Comparison of ENCODE assay signal across 21 cellular contexts in the genomic region with DNA sequence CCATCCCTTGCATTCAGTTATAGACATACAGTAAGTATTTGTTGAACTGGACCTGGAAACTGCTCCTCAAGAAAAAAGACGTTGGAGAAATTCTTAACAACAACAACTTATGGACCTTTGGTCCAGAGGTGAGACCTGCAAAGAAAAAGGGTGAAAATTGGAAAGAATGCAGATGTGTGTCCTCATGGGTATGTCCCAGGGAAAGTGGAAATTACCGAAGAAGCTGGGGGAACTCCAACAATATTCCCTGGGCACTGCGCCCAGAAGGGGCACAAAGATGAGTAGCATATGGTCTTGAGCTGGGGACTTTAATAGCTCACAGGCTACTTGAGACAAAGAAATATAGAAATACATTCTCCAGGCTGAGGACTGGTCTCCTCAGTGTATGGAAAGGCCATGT. TPM values are rescaled to one million over a fixed set of nuclear protein-coding genes. Genes with fewer than 3 reads are reported as not detected.
DNase-seq lines count a peak whose midpoint lies in the region; ATAC-seq and TF ChIP-seq lines count a peak whose summit lies in the region.
"Had no signal": no experiment of that assay in that cellular context is flagged by ENCODE, and none has a peak within 500 bp of the region (broad histone marks: within the 10 kb centered on the region; RNA-seq: fewer than 3 reads in every experiment).

No MANE protein-coding gene starts in this region.

- no peak overlapping the region for H3K4me3 ChIP-seq in PC-3 (ENCODE audit: low read length)
- no peak overlapping the region for H3K4me3 ChIP-seq in neuronal stem cell (ENCODE audit: low read length in 2 of 2)
- H3K4me3 ChIP-seq: GM23338, right atrium auricular region had no signal

- no peak overlapping the region for H2BK5ac ChIP-seq in neuronal stem cell (ENCODE audit: low read length)

- H3K9me3 Mint-ChIP-seq in chondrocyte (ENCODE audit: low read depth) (no peaks in the 10 kb centered on the region), mesothelial cell of epicardium (no peaks in the 10 kb centered on the region)
- H3K9me3 Mint-ChIP-seq in activated CD4-positive, alpha-beta memory T cell treated with anti-CD3 and anti-CD28 coated beads for 36 hours = no peaks in the 10 kb centered on the region
- H3K9me3 Mint-ChIP-seq: activated T-helper 1 cell treated with anti-CD3 and anti-CD28 coated beads, Interleukin-12 subunit alpha, Interleukin-12 subunit beta, Interleukin-2, Interleukin-4 antibody, amounts not matched to agents 30 ng/mL and 10 ng/mL and 1 ng/mL, durations not matched to agents 14 hours and 24 hours and 36 hours; dendritic cell treated with granulocyte-macrophage colony-stimulating factor and Interleukin-4, amounts not matched to agents 40 ng/mL and 50 ng/mL, for 4 days; GM23338 had no signal

- CTCF ChIA-PET in PC-3 (lab: Charles Lee) = no interaction called here
- CTCF ChIA-PET in activated CD4-positive, alpha-beta memory T cell treated with anti-CD3 and anti-CD28 coated beads for 36 hours (lab: Charles Lee) = interaction anchor here (1.2 kb wide), 1 partner anchor 104 kb away, joined by 3 read pairs; no protein-coding TSS in a partner anchor

- H4K8ac ChIP-seq in neuronal stem cell (ENCODE audit: low read depth, low read length) = no peak overlapping the region

- H3K79me2 ChIP-seq in PC-3 (ENCODE audit: low read length) = no peaks in the 10 kb centered on the region

- no peak overlapping the region for H3K18ac ChIP-seq in neuronal stem cell (ENCODE audit: low read length)

- H3K36me3 ChIP-seq in PC-3 (ENCODE audit: low read depth, low read length) (no peaks in the 10 kb centered on the region), neuronal stem cell (replicated peaks in 1 of 2; ENCODE audit: control insufficient read depth in 2 of 2, insufficient read depth in 2 of 2, low read length in 2 of 2) (no peaks in the 10 kb centered on the region)
- H3K36me3 ChIP-seq: BE2C, right atrium auricular region had no signal

- H2AK5ac ChIP-seq in neuronal stem cell (ENCODE audit: low read depth, low read length) = no peak overlapping the region

- DNase-seq in GM04503 (ENCODE audit: low read depth) (peak; percentile 34), PC-3 (no peak), chondrocyte (ENCODE audit: low spot score) (no peak), neuronal stem cell (ENCODE audit: low spot score) (no peak), Right ventricle myocardium inferior (ENCODE audit: missing footprints) (no peak), mesothelial cell of epicardium (ENCODE audit: low spot score in 2 of 2, unreplicated experiment in 2 of 2) (no peak), Right ventricle myocardium superior (no peak)
- no peak for DNase-seq in activated CD4-positive, alpha-beta memory T cell treated with anti-CD3 and anti-CD28 coated beads for 36 hours
- DNase-seq: activated CD4-positive, alpha-beta T cell treated with anti-CD3 and anti-CD28 coated beads for 36 hours; activated CD8-positive, alpha-beta memory T cell treated with anti-CD3 and anti-CD28 coated beads, Interleukin-2, amount 10 ng/mL, durations not matched to agents 7 days and 5 days; BE2C; kidney; NCI-H187 treated with DMSO at 0.1 percent for 48 hours; nucleus accumbens; substantia nigra had no signal

- H3K23ac ChIP-seq in neuronal stem cell (ENCODE audit: low read depth, low read length, poor library complexity) = no peak overlapping the region

- no CpG with 5 or more reads among the region's 3 CpGs for WGBS in neuronal stem cell (ENCODE audit: extremely low coverage in 2 of 2, insufficient read length in 2 of 2, insufficient replicate concordance in 1 of 2), 2 donors

- H3K36me3 Mint-ChIP-seq in chondrocyte (ENCODE audit: low read depth) = no peaks in the 10 kb centered on the region
- H3K36me3 Mint-ChIP-seq in activated CD4-positive, alpha-beta memory T cell treated with anti-CD3 and anti-CD28 coated beads for 36 hours = no peaks in the 10 kb centered on the region
- H3K36me3 Mint-ChIP-seq in mesothelial cell of epicardium = no peaks in the 10 kb centered on the region
- H3K36me3 Mint-ChIP-seq: activated naive CD8-positive, alpha-beta T cell had no signal

- H3K9ac ChIP-seq in PC-3 (ENCODE audit: low read length) = no peak overlapping the region
- H3K9ac ChIP-seq in neuronal stem cell (ENCODE audit: low read depth, low read length, poor library complexity) = no peak overlapping the region

- peaks cover 10% of the 10 kb centered on the region for H3K4me1 ChIP-seq in PC-3 (ENCODE audit: insufficient read depth, low read length)
- H3K4me1 ChIP-seq in neuronal stem cell (ENCODE audit: control insufficient read depth in 2 of 2, insufficient read depth in 1 of 2, low read depth in 1 of 2, low read length in 2 of 2) = no peaks in the 10 kb centered on the region
- H3K4me1 ChIP-seq: BE2C had no signal

- peak overlapping the region; percentile 69 for H3K27ac Mint-ChIP-seq in chondrocyte (ENCODE audit: unreplicated experiment)
- H3K27ac Mint-ChIP-seq in activated CD4-positive, alpha-beta memory T cell treated with anti-CD3 and anti-CD28 coated beads for 36 hours = no peak overlapping the region
- no peak overlapping the region for H3K27ac Mint-ChIP-seq in mesothelial cell of epicardium
- H3K27ac Mint-ChIP-seq: activated CD4-positive, alpha-beta T cell treated with anti-CD3 and anti-CD28 coated beads for 36 hours; activated CD8-positive, alpha-beta memory T cell treated with anti-CD3 and anti-CD28 coated beads, Interleukin-2, amount 10 ng/mL, durations not matched to agents 7 days and 5 days; activated naive CD8-positive, alpha-beta T cell; activated T-helper 1 cell treated with anti-CD3 and anti-CD28 coated beads, Interleukin-12 subunit alpha, Interleukin-12 subunit beta, Interleukin-2, Interleukin-4 antibody, amounts not matched to agents 30 ng/mL and 10 ng/mL and 1 ng/mL, durations not matched to agents 14 hours and 24 hours and 36 hours; dendritic cell treated with granulocyte-macrophage colony-stimulating factor and Interleukin-4, amounts not matched to agents 40 ng/mL and 50 ng/mL, for 4 days; GM23338 had no signal

- H3K27me3 Mint-ChIP-seq in chondrocyte (ENCODE audit: low read depth) (no peaks in the 10 kb centered on the region), mesothelial cell of epicardium (ENCODE audit: low read depth) (peaks cover 14% of the 10 kb centered on the region)
- no peaks in the 10 kb centered on the region for H3K27me3 Mint-ChIP-seq in activated CD4-positive, alpha-beta memory T cell treated with anti-CD3 and anti-CD28 coated beads for 36 hours
- H3K27me3 Mint-ChIP-seq: activated CD4-positive, alpha-beta T cell treated with anti-CD3 and anti-CD28 coated beads for 36 hours had no signal

- POLR2A ChIA-PET in PC-3 (lab: Charles Lee; ENCODE audit: unreplicated experiment) = interaction anchor here (0.5 kb wide), 1 partner anchor 16 kb away, joined by 3 read pairs; no protein-coding TSS in a partner anchor
- POLR2A ChIA-PET in activated CD4-positive, alpha-beta memory T cell treated with anti-CD3 and anti-CD28 coated beads for 36 hours (lab: Charles Lee) = interaction anchor here (0.6 kb wide), 1 partner anchor 27 kb away, joined by 3 read pairs; no protein-coding TSS in a partner anchor

- no peak overlapping the region for H2BK120ac ChIP-seq in neuronal stem cell (ENCODE audit: low read depth, low read length)

- ATAC-seq in PC-3 (no peak), Right ventricle myocardium inferior (no peak), Right ventricle myocardium superior (ENCODE audit: poor library complexity) (no peak)
- ATAC-seq: activated CD4-positive, alpha-beta T cell treated with anti-CD3 and anti-CD28 coated beads for 36 hours; activated CD8-positive, alpha-beta memory T cell treated with anti-CD3 and anti-CD28 coated beads, Interleukin-2, amount 10 ng/mL, durations not matched to agents 7 days and 5 days; GM23338 had no signal

- no peak overlapping the region for H2BK15ac ChIP-seq in neuronal stem cell (ENCODE audit: low read length)

- H4K91ac ChIP-seq in neuronal stem cell (ENCODE audit: low read depth, low read length, poor library complexity) = peak overlapping the region; percentile 85

- H3K27me3 ChIP-seq in PC-3 (ENCODE audit: low read length) (no peaks in the 10 kb centered on the region), neuronal stem cell (ENCODE audit: control insufficient read depth in 3 of 3, insufficient read depth in 3 of 3, low read depth in 1 of 3, low read length in 3 of 3) (peaks cover 0 to 25% (median 0%) of the 10 kb centered on the region in 3 experiments)
- H3K27me3 ChIP-seq: BE2C, right atrium auricular region had no signal

- BruUV-seq in PC-3 (replicated peaks; lab: Mats Ljungman, UMichigan) = no TSS peak

- H3K4ac ChIP-seq in neuronal stem cell (ENCODE audit: low read length) = no peak overlapping the region

- H3K9me2 ChIP-seq in PC-3 (replicated peaks; ENCODE audit: low read length) = no peaks in the 10 kb centered on the region

- H3K27ac ChIP-seq in PC-3 (ENCODE audit: low read length) (peak overlapping the region; percentile 18; the same call in 1 of the 2 replicates), neuronal stem cell (replicated peaks; ENCODE audit: low read length) (no peak overlapping the region)
- H3K27ac ChIP-seq: right atrium auricular region, RWPE1 had no signal

- H3K79me1 ChIP-seq in neuronal stem cell (ENCODE audit: low read depth, low read length) = no peaks in the 10 kb centered on the region

- intact Hi-C loops in PC-3 (cut with micrococcal nuclease) = no loop called here
- intact Hi-C loops in activated CD4-positive, alpha-beta memory T cell treated with anti-CD3 and anti-CD28 coated beads for 36 hours (cut with micrococcal nuclease) = no loop called here
- intact Hi-C loops in Right ventricle myocardium inferior (cut with DNase I) = no loop called here
- intact Hi-C loops in Right ventricle myocardium superior (cut with DNase I) = no loop called here

- H3F3A ChIP-seq in PC-3 (ENCODE audit: low read length, unreplicated experiment) = no peaks in the 10 kb centered on the region

- H3K14ac ChIP-seq in neuronal stem cell (ENCODE audit: low read length) = no peak overlapping the region

- H3K4me3 Mint-ChIP-seq in chondrocyte (ENCODE audit: unreplicated experiment) (no peak overlapping the region), mesothelial cell of epicardium (no peak overlapping the region)
- no peak overlapping the region for H3K4me3 Mint-ChIP-seq in activated CD4-positive, alpha-beta memory T cell treated with anti-CD3 and anti-CD28 coated beads for 36 hours
- H3K4me3 Mint-ChIP-seq: activated CD4-positive, alpha-beta T cell treated with anti-CD3 and anti-CD28 coated beads for 36 hours; activated CD8-positive, alpha-beta memory T cell treated with anti-CD3 and anti-CD28 coated beads, Interleukin-2, amount 10 ng/mL, durations not matched to agents 7 days and 5 days; activated naive CD8-positive, alpha-beta T cell; activated T-helper 1 cell treated with anti-CD3 and anti-CD28 coated beads, Interleukin-12 subunit alpha, Interleukin-12 subunit beta, Interleukin-2, Interleukin-4 antibody, amounts not matched to agents 30 ng/mL and 10 ng/mL and 1 ng/mL, durations not matched to agents 14 hours and 24 hours and 36 hours; dendritic cell treated with granulocyte-macrophage colony-stimulating factor and Interleukin-4, amounts not matched to agents 40 ng/mL and 50 ng/mL, for 4 days; GM23338 had no signal

- no peak overlapping the region for H3K4me2 ChIP-seq in PC-3 (ENCODE audit: low read length)
- no peak overlapping the region for H3K4me2 ChIP-seq in neuronal stem cell (ENCODE audit: insufficient read depth, low read length, poor library complexity, severe bottlenecking)
- H3K4me2 ChIP-seq: GM23338 had no signal

- no peak overlapping the region for H2AFZ ChIP-seq in PC-3 (ENCODE audit: low read length)
- H2AFZ ChIP-seq in neuronal stem cell (ENCODE audit: low read length) = no peak overlapping the region
- H2AFZ ChIP-seq: GM23338 had no signal

- H4K20me1 ChIP-seq in PC-3 (ENCODE audit: low read length) = no peaks in the 10 kb centered on the region

- H3K9me3 ChIP-seq in PC-3 (ENCODE audit: low read length) (no peaks in the 10 kb centered on the region), neuronal stem cell (replicated peaks in 1 of 2; ENCODE audit: control insufficient read depth in 2 of 2, insufficient read depth in 1 of 2, low read depth in 1 of 2, low read length in 2 of 2) (no peaks in the 10 kb centered on the region)
- H3K9me3 ChIP-seq: BE2C, right atrium auricular region had no signal

- H2BK12ac ChIP-seq in neuronal stem cell (ENCODE audit: low read length) = no peak overlapping the region

- peaks cover 33% of the 10 kb centered on the region for H3K4me1 Mint-ChIP-seq in chondrocyte (ENCODE audit: low read depth)
- peaks cover 20% of the 10 kb centered on the region for H3K4me1 Mint-ChIP-seq in activated CD4-positive, alpha-beta memory T cell treated with anti-CD3 and anti-CD28 coated beads for 36 hours (ENCODE audit: low read depth)
- no peaks in the 10 kb centered on the region for H3K4me1 Mint-ChIP-seq in mesothelial cell of epicardium
- H3K4me1 Mint-ChIP-seq: GM23338 had no signal

- TF ChIP-seq CTCF in PC-3 (conservative IDR thresholded peaks at IDR 0.05; ENCODE audit: low read depth, low read length) = no peak
- TF ChIP-seq CTCF in chondrocyte (IDR thresholded peaks at IDR 0.05) = no peak
- TF ChIP-seq CTCF in mesothelial cell of epicardium (IDR thresholded peaks at IDR 0.05; ENCODE audit: unreplicated experiment) = no peak

RNA-seq across cellular contexts. Expression of a gene that starts 35.5 kb away (rescaled TPM):
- total RNA-seq in PC-3 (2014; rRNA removed) = 354 and 377 TPM in 2 replicates
- 247 to 287 TPM (median 251 TPM) in 3 replicates for total RNA-seq in chondrocyte
- polyA plus RNA-seq in neuronal stem cell (2013, experiment 1 of 2) = 433 TPM
- 430 TPM for polyA plus RNA-seq in neuronal stem cell (2013, experiment 2 of 2)
- total RNA-seq in activated CD4-positive, alpha-beta memory T cell treated with anti-CD3 and anti-CD28 coated beads for 36 hours = 100 to 1,000 TPM; 495 to 541 TPM
- 116 TPM for total RNA-seq in Right ventricle myocardium inferior
- total RNA-seq in mesothelial cell of epicardium = 240 to 248 TPM (median 248 TPM) in 3 replicates
- 102 TPM for total RNA-seq in Right ventricle myocardium superior
